In genomic region chr10:5622186-5622585, GRCh38 we compare ENCODE assay signal across 19 cellular contexts.
"Had no signal": no experiment of that assay in that cellular context is flagged by ENCODE, and none has a peak within 500 bp of the region (broad histone marks: within the 10 kb centered on the region; RNA-seq: fewer than 3 reads in every experiment).

No MANE protein-coding gene starts in this region.

- H3K27ac Mint-ChIP-seq: activated CD4-positive, alpha-beta memory T cell treated with anti-CD3 and anti-CD28 coated beads, Interleukin-2, amount 10 ng/mL, durations not matched to agents 7 days and 5 days; activated CD4-positive, alpha-beta T cell treated with anti-CD3 and anti-CD28 coated beads, Interleukin-2, amount 10 ng/mL, durations not matched to agents 24 days and 14 days; activated naive CD4-positive, alpha-beta T cell treated with anti-CD3 and anti-CD28 coated beads, Interleukin-2, amount 10 ng/mL, durations not matched to agents 7 days and 5 days; dendritic cell treated with granulocyte-macrophage colony-stimulating factor and Interleukin-4, amounts not matched to agents 40 ng/mL and 50 ng/mL, for 4 days; stimulated activated naive CD8-positive, alpha-beta T cell treated with anti-CD3 and anti-CD28 coated beads, Interleukin-15, amount 100 ng/mL, for 72 hours; type B pancreatic cell had no signal

- H3K36me3 ChIP-seq: prostate gland, suprapubic skin, vagina had no signal

- H3K4me3 Mint-ChIP-seq: activated CD4-positive, alpha-beta memory T cell treated with anti-CD3 and anti-CD28 coated beads, Interleukin-2, amount 10 ng/mL, durations not matched to agents 7 days and 5 days; activated CD4-positive, alpha-beta T cell treated with anti-CD3 and anti-CD28 coated beads, Interleukin-2, amount 10 ng/mL, durations not matched to agents 24 days and 14 days; activated naive CD4-positive, alpha-beta T cell treated with anti-CD3 and anti-CD28 coated beads, Interleukin-2, amount 10 ng/mL, durations not matched to agents 7 days and 5 days; dendritic cell treated with granulocyte-macrophage colony-stimulating factor and Interleukin-4, amounts not matched to agents 40 ng/mL and 50 ng/mL, for 4 days; naive thymus-derived CD8-positive, alpha-beta T cell; stimulated activated naive CD8-positive, alpha-beta T cell treated with anti-CD3 and anti-CD28 coated beads, Interleukin-15, amount 100 ng/mL, for 72 hours; type B pancreatic cell had no signal

- H3K36me3 Mint-ChIP-seq: activated naive CD4-positive, alpha-beta T cell treated with anti-CD3 and anti-CD28 coated beads, Interleukin-2, amount 10 ng/mL, durations not matched to agents 7 days and 5 days; naive thymus-derived CD8-positive, alpha-beta T cell; type B pancreatic cell had no signal

- H3K9me3 ChIP-seq: body of pancreas, prostate gland, suprapubic skin, vagina had no signal

- DNase-seq: activated CD4-positive, alpha-beta memory T cell treated with anti-CD3 and anti-CD28 coated beads, Interleukin-2, amount 10 ng/mL, durations not matched to agents 7 days and 5 days; activated CD4-positive, alpha-beta T cell treated with anti-CD3 and anti-CD28 coated beads, Interleukin-2, amount 10 ng/mL, durations not matched to agents 24 days and 14 days; activated effector memory CD4-positive, alpha-beta T cell treated with anti-CD3 and anti-CD28 coated beads, Interleukin-2, amount 50 U/mL, for 16 hours; activated naive CD4-positive, alpha-beta T cell treated with anti-CD3 and anti-CD28 coated beads, Interleukin-2, amount 10 ng/mL, durations not matched to agents 7 days and 5 days; body of pancreas; effector CD4-positive, alpha-beta T cell; left colon; mesendoderm; naive thymus-derived CD8-positive, alpha-beta T cell; stimulated activated CD4-positive, alpha-beta T cell treated with anti-CD3 and anti-CD28 coated beads, Interleukin-1b, Interleukin-23, amount 100 ng/mL, for 48 hours; stimulated activated naive CD8-positive, alpha-beta T cell treated with anti-CD3 and anti-CD28 coated beads, Interleukin-15, amount 100 ng/mL, for 72 hours; SW 1271; T-helper 2 cell had no signal

- H3K27me3 Mint-ChIP-seq: activated CD4-positive, alpha-beta T cell treated with anti-CD3 and anti-CD28 coated beads, Interleukin-2, amount 10 ng/mL, durations not matched to agents 24 days and 14 days; naive thymus-derived CD8-positive, alpha-beta T cell; stimulated activated naive CD8-positive, alpha-beta T cell treated with anti-CD3 and anti-CD28 coated beads, Interleukin-15, amount 100 ng/mL, for 72 hours; type B pancreatic cell had no signal

- ATAC-seq: body of pancreas had no signal

- H3K4me1 Mint-ChIP-seq: activated naive CD4-positive, alpha-beta T cell treated with anti-CD3 and anti-CD28 coated beads, Interleukin-2, amount 10 ng/mL, durations not matched to agents 7 days and 5 days had no signal

- FAIRE-seq: frontal cortex had no signal

- H3K4me3 ChIP-seq: body of pancreas, prostate gland, suprapubic skin, vagina had no signal

- H3K27ac ChIP-seq: body of pancreas, suprapubic skin had no signal

- H3K9me3 Mint-ChIP-seq: activated CD4-positive, alpha-beta memory T cell treated with anti-CD3 and anti-CD28 coated beads, Interleukin-2, amount 10 ng/mL, durations not matched to agents 7 days and 5 days; activated CD4-positive, alpha-beta T cell treated with anti-CD3 and anti-CD28 coated beads, Interleukin-2, amount 10 ng/mL, durations not matched to agents 24 days and 14 days; activated naive CD4-positive, alpha-beta T cell treated with anti-CD3 and anti-CD28 coated beads, Interleukin-2, amount 10 ng/mL, durations not matched to agents 7 days and 5 days; dendritic cell treated with granulocyte-macrophage colony-stimulating factor and Interleukin-4, amounts not matched to agents 40 ng/mL and 50 ng/mL, for 4 days; naive thymus-derived CD8-positive, alpha-beta T cell; stimulated activated naive CD8-positive, alpha-beta T cell treated with anti-CD3 and anti-CD28 coated beads, Interleukin-15, amount 100 ng/mL, for 72 hours; type B pancreatic cell had no signal

- H3K27me3 ChIP-seq: body of pancreas, suprapubic skin, vagina had no signal

- H3K4me1 ChIP-seq: prostate gland had no signal
